Comparison of ENCODE assay signal across 2 cellular contexts in the genomic region with DNA sequence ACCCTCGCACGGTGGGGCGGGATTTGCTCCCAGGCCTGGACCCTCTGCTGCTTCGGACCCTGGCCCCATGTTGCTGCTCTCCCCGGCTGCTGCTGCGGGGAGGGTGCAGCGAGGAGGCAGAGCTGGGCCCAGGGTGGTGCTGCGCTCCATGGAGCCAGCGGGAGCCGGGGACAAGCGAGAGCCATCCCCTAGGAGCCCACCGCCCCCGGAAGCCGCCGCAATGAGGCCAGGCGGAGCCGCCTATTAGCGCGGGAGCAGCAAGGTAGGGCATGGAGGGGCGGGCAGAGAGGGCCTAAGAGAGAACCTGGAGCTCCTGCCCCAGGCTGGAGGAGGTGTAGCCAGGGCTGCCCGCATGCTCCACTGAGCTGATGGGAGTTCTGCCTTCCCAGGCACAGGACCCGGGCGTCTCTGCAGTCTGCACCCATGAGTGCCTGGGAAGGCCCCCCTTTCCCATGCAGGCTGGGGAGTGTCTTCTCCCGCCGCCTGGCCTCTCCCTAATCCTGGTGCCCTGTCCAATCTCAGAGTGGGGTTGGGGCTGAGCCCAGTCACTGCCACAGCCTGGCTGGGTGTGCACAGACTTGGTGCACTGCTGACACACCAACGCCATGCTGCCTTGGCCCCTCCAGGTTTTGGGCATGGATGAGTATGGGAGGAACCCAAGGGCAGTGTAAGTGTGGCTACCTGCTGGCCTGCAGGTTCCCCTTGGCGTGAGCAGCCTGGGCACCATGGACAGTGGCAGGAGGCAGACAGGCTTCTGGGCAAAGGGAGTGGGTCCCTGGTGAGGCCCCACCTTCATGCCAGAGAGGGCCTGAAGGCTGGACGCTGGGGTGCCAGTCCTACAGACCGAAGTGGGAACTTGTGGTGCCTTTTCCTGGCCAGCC.
TF ChIP-seq lines count a peak whose summit lies in the region.

No MANE protein-coding gene starts in this region.

TF ChIP-seq in Ishikawa, 13 proteins besides CTCF, POLR2A, EP300 and RAD21:
- TF ChIP-seq, protein P1, sequence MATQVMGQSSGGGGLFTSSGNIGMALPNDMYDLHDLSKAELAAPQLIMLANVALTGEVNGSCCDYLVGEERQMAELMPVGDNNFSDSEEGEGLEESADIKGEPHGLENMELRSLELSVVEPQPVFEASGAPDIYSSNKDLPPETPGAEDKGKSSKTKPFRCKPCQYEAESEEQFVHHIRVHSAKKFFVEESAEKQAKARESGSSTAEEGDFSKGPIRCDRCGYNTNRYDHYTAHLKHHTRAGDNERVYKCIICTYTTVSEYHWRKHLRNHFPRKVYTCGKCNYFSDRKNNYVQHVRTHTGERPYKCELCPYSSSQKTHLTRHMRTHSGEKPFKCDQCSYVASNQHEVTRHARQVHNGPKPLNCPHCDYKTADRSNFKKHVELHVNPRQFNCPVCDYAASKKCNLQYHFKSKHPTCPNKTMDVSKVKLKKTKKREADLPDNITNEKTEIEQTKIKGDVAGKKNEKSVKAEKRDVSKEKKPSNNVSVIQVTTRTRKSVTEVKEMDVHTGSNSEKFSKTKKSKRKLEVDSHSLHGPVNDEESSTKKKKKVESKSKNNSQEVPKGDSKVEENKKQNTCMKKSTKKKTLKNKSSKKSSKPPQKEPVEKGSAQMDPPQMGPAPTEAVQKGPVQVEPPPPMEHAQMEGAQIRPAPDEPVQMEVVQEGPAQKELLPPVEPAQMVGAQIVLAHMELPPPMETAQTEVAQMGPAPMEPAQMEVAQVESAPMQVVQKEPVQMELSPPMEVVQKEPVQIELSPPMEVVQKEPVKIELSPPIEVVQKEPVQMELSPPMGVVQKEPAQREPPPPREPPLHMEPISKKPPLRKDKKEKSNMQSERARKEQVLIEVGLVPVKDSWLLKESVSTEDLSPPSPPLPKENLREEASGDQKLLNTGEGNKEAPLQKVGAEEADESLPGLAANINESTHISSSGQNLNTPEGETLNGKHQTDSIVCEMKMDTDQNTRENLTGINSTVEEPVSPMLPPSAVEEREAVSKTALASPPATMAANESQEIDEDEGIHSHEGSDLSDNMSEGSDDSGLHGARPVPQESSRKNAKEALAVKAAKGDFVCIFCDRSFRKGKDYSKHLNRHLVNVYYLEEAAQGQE (IDR thresholded peaks at IDR 0.05; ENCODE audit: low read depth): peak; percentile 70
- TF ChIP-seq, protein P2, sequence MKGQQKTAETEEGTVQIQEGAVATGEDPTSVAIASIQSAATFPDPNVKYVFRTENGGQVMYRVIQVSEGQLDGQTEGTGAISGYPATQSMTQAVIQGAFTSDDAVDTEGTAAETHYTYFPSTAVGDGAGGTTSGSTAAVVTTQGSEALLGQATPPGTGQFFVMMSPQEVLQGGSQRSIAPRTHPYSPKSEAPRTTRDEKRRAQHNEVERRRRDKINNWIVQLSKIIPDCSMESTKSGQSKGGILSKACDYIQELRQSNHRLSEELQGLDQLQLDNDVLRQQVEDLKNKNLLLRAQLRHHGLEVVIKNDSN (IDR thresholded peaks at IDR 0.05): no peak

TF ChIP-seq in HepG2, 621 proteins besides CTCF, POLR2A, EP300 and RAD21:
- TF ChIP-seq ZNF598 (CRISPR knock-in tag; IDR thresholded peaks at IDR 0.05; ENCODE audit: borderline replicate concordance): no peak
- no peak for TF ChIP-seq KDM6A (CRISPR knock-in tag; IDR thresholded peaks at IDR 0.05; ENCODE audit: low read depth)
- TF ChIP-seq HHEX (CRISPR knock-in tag; IDR thresholded peaks at IDR 0.05): no peak
- no peak for TF ChIP-seq ISL2 (CRISPR knock-in tag; IDR thresholded peaks at IDR 0.05)
- TF ChIP-seq, protein P3, sequence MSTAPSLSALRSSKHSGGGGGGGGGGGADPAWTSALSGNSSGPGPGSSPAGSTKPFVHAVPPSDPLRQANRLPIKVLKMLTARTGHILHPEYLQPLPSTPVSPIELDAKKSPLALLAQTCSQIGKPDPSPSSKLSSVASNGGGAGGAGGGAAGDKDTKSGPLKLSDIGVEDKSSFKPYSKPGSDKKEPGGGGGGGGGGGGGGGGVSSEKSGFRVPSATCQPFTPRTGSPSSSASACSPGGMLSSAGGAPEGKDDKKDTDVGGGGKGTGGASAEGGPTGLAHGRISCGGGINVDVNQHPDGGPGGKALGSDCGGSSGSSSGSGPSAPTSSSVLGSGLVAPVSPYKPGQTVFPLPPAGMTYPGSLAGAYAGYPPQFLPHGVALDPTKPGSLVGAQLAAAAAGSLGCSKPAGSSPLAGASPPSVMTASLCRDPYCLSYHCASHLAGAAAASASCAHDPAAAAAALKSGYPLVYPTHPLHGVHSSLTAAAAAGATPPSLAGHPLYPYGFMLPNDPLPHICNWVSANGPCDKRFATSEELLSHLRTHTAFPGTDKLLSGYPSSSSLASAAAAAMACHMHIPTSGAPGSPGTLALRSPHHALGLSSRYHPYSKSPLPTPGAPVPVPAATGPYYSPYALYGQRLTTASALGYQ (CRISPR knock-in tag; IDR thresholded peaks at IDR 0.05): no peak
- TF ChIP-seq SP5 (CRISPR knock-in tag; IDR thresholded peaks at IDR 0.05; ENCODE audit: borderline replicate concordance, low read depth): no peak
- TF ChIP-seq, protein P1 (IDR thresholded peaks at IDR 0.05; ENCODE audit: borderline replicate concordance in 1 of 2, low read depth in 1 of 2, low read length in 2 of 2): peak; percentile 12 to 64
